8 cellular contexts compared by ENCODE assay signal in genomic region chr13:23375007-23375971, GRCh38. TPM values are rescaled to one million over a fixed set of nuclear protein-coding genes. Genes with fewer than 3 reads are reported as not detected.
A peak's percentile ranks its signal among the peaks of the same experiment; 100 is the strongest.
DNase-seq lines count a peak whose midpoint lies in the region; ATAC-seq and TF ChIP-seq lines count a peak whose summit lies in the region.

No MANE protein-coding gene starts in this region.

- peak in 1 of 3 donors; percentile 33 for TF ChIP-seq POLR2A in spleen (IDR thresholded peaks at IDR 0.05)

- H3K36me3 ChIP-seq in ACC112 (ENCODE audit: insufficient read depth, low read length) (peaks cover 3% of the 10 kb centered on the region), spleen (peaks cover 0 to 15% (median 6%) of the 10 kb centered on the region in 6 donors)

- peak; percentile 77 for ATAC-seq in GM18868 (IDR thresholded peaks at IDR 0.05; ENCODE audit: unreplicated experiment)
- ATAC-seq in HG03103 (IDR thresholded peaks at IDR 0.05; ENCODE audit: low read depth, unreplicated experiment), result peak; percentile 77

- H3K79me2 ChIP-seq in ACC112 (ENCODE audit: control insufficient read depth, insufficient read depth, low read length, unreplicated experiment), result peaks cover 39% of the 10 kb centered on the region

- no peak for TF ChIP-seq CTCF in WI38 (IDR thresholded peaks at IDR 0.05; ENCODE audit: low read depth, low read length)
- no peak for TF ChIP-seq CTCF in cardiac fibroblast (IDR thresholded peaks at IDR 0.05; ENCODE audit: low read depth, low read length)
- TF ChIP-seq CTCF in spleen (IDR thresholded peaks at IDR 0.05 in 8 of 11, conservative IDR thresholded peaks at IDR 0.05 in 3 of 11), result peak in 8 of 11 experiments; percentile 19 to 66 (median 45)

- intact Hi-C loops in spleen (cut with DNase I; ENCODE audit: low total_unique reads), result no loop called here

- peak; percentile 74 for DNase-seq in NCI-H2196 (lab: John Stamatoyannopoulos, UW; ENCODE audit: unreplicated experiment)
- DNase-seq in cardiac fibroblast (ENCODE audit: low read depth in 2 of 2), result peak; percentile 95 to 98
- peak; percentile 85 for DNase-seq in inferior parietal cortex (ENCODE audit: extremely low spot score)
- peak; percentile 99 for DNase-seq in spleen

- 0 to 2% (median 1%) methylated on average over 12 to 116 of the region's 116 CpGs for WGBS in spleen, 5 donors

- H3K4me1 ChIP-seq in ACC112 (ENCODE audit: control insufficient read depth, insufficient read depth, low read length, unreplicated experiment) (peaks cover 45% of the 10 kb centered on the region), spleen (peaks cover 25 to 80% (median 66%) of the 10 kb centered on the region in 6 donors)

- H2AFZ ChIP-seq in ACC112 (ENCODE audit: low read length, unreplicated experiment), result peak overlapping the region; percentile 73

- peak overlapping the region; percentile 92; the same call in 1 of the 2 replicates for H3K27ac ChIP-seq in ACC112 (ENCODE audit: low read depth, low read length)
- H3K27ac ChIP-seq in spleen, result peak overlapping the region; percentile 84 to 95 (median 92)

- H3K27me3 ChIP-seq in ACC112 (ENCODE audit: insufficient read depth, low read length) (no peaks in the 10 kb centered on the region), spleen (replicated peaks in 1 of 7) (no peaks in the 10 kb centered on the region)

- peak overlapping the region; percentile 96 for H3K4me3 ChIP-seq in ACC112 (ENCODE audit: low read depth, low read length)
- peak overlapping the region; percentile 71 for H3K4me3 ChIP-seq in WI38 (ENCODE audit: low read depth, low read length)
- H3K4me3 ChIP-seq in cardiac fibroblast (replicated peaks in 1 of 2; ENCODE audit: low read depth in 2 of 2, low read length in 2 of 2), result peak overlapping the region; percentile 67 to 94
- H3K4me3 ChIP-seq in spleen, result peak overlapping the region; percentile 76 to 95 (median 90)

- H3K9me3 ChIP-seq in spleen, result no peaks in the 10 kb centered on the region

RNA-seq across cellular contexts. Expression of gene SACS, which starts 58.2 kb away (rescaled TPM):
- 10 to 100 TPM; 18.6 to 34.4 (median 26.9) TPM for total RNA-seq in spleen
- polyA plus RNA-seq in spleen, result 1 to 10 TPM; 4.6 to 6.6 (median 6.4) TPM

Comparison
In these comparisons a context has a peak if more than half of its experiments do, and no peak if none do; other contexts are left out.
1. Peak in every context shown above with its lines: DNase-seq, ATAC-seq, H3K4me3 ChIP-seq and H3K27ac ChIP-seq.
2. CTCF ChIP-seq: peak in spleen (8 of 11); none in WI38 (single experiment) and cardiac fibroblast (single experiment).